Comparison of ENCODE assay signal across 22 cellular contexts in genomic region chr7:156935250-156935649, GRCh38.
"Had no signal": no experiment of that assay in that cellular context is flagged by ENCODE, and none has a peak within 500 bp of the region (broad histone marks: within the 10 kb centered on the region; RNA-seq: fewer than 3 reads in every experiment).

No MANE protein-coding gene starts in this region.

- H3K4me1 ChIP-seq: gastrocnemius medialis, heart right ventricle had no signal

- FAIRE-seq: islet of Langerhans had no signal

- H3K4me3 Mint-ChIP-seq: activated CD4-positive, alpha-beta T cell treated with anti-CD3 and anti-CD28 coated beads, Interleukin-2, amount 10 ng/mL, durations not matched to agents 24 days and 14 days; activated CD8-positive, alpha-beta T cell treated with anti-CD3 and anti-CD28 coated beads, Interleukin-2, amount 10 ng/mL, durations not matched to agents 7 days and 5 days; activated naive CD8-positive, alpha-beta T cell treated with anti-CD3 and anti-CD28 coated beads for 36 hours; brain; dendritic cell treated with granulocyte-macrophage colony-stimulating factor and Interleukin-4, amounts not matched to agents 40 ng/mL and 50 ng/mL, for 4 days; naive B cell; stimulated activated naive B cell treated with anti-CD40 and anti-IgM and Interleukin-4, amounts not matched to agents 10 μg/mL and 1 μg/mL and 100 μg/mL, for 72 hours; T-helper 2 cell treated with Interferon-gamma antibody and Interleukin-4, amounts not matched to agents 5 μg/mL and 100 μg/mL, for 36 hours had no signal

- H3K27ac Mint-ChIP-seq: activated CD4-positive, alpha-beta T cell treated with anti-CD3 and anti-CD28 coated beads, Interleukin-2, amount 10 ng/mL, durations not matched to agents 24 days and 14 days; activated CD8-positive, alpha-beta T cell treated with anti-CD3 and anti-CD28 coated beads, Interleukin-2, amount 10 ng/mL, durations not matched to agents 7 days and 5 days; activated naive CD8-positive, alpha-beta T cell treated with anti-CD3 and anti-CD28 coated beads for 36 hours; brain; dendritic cell treated with granulocyte-macrophage colony-stimulating factor and Interleukin-4, amounts not matched to agents 40 ng/mL and 50 ng/mL, for 4 days; naive B cell; stimulated activated naive B cell treated with anti-CD40 and anti-IgM and Interleukin-4, amounts not matched to agents 10 μg/mL and 1 μg/mL and 100 μg/mL, for 72 hours; T-helper 2 cell treated with Interferon-gamma antibody and Interleukin-4, amounts not matched to agents 5 μg/mL and 100 μg/mL, for 36 hours had no signal

- H3K36me3 ChIP-seq: gastrocnemius medialis, heart right ventricle, neutrophil had no signal

- H3K27ac ChIP-seq: gastrocnemius medialis, heart right ventricle, neutrophil had no signal

- H3K36me3 Mint-ChIP-seq: activated naive CD8-positive, alpha-beta T cell treated with anti-CD3 and anti-CD28 coated beads for 36 hours; brain; naive B cell; stimulated activated naive B cell treated with anti-CD40 and anti-IgM and Interleukin-4, amounts not matched to agents 10 μg/mL and 1 μg/mL and 100 μg/mL, for 72 hours had no signal

- H3K4me1 Mint-ChIP-seq: brain; naive B cell; stimulated activated naive B cell treated with anti-CD40 and anti-IgM and Interleukin-4, amounts not matched to agents 10 μg/mL and 1 μg/mL and 100 μg/mL, for 72 hours had no signal

- H3K9me3 Mint-ChIP-seq: activated CD4-positive, alpha-beta T cell treated with anti-CD3 and anti-CD28 coated beads, Interleukin-2, amount 10 ng/mL, durations not matched to agents 24 days and 14 days; activated naive CD8-positive, alpha-beta T cell treated with anti-CD3 and anti-CD28 coated beads for 36 hours; dendritic cell treated with granulocyte-macrophage colony-stimulating factor and Interleukin-4, amounts not matched to agents 40 ng/mL and 50 ng/mL, for 4 days; naive B cell; stimulated activated naive B cell treated with anti-CD40 and anti-IgM and Interleukin-4, amounts not matched to agents 10 μg/mL and 1 μg/mL and 100 μg/mL, for 72 hours; T-helper 2 cell treated with Interferon-gamma antibody and Interleukin-4, amounts not matched to agents 5 μg/mL and 100 μg/mL, for 36 hours had no signal

- H3K9me3 ChIP-seq: gastrocnemius medialis, heart right ventricle, neutrophil had no signal

- DNase-seq: activated CD4-positive, alpha-beta T cell treated with anti-CD3 and anti-CD28 coated beads, Interleukin-2, amount 10 ng/mL, durations not matched to agents 24 days and 14 days; activated CD4-positive, CD25-positive, alpha-beta regulatory T cell; activated CD8-positive, alpha-beta memory T cell treated with anti-CD3 and anti-CD28 coated beads, Interleukin-2, amount 50 U/mL, for 4 hours; activated CD8-positive, alpha-beta T cell treated with anti-CD3 and anti-CD28 coated beads, Interleukin-2, amount 10 ng/mL, durations not matched to agents 7 days and 5 days; activated gamma-delta T cell; activated naive CD8-positive, alpha-beta T cell treated with anti-CD3 and anti-CD28 coated beads for 36 hours; activated T-cell treated with anti-CD3 and anti-CD28 coated beads, Interleukin-2, amount 50 U/mL, for 48 hours; effector memory CD4-positive, alpha-beta T cell; gastrocnemius medialis; heart right ventricle; naive B cell; posterior cingulate gyrus; stimulated activated CD4-positive, alpha-beta T cell treated with anti-CD3 and anti-CD28 coated beads, Interleukin-15, amount 100 ng/mL, for 24 hours; stimulated activated CD4-positive, alpha-beta T cell treated with anti-CD3 and anti-CD28 coated beads, Interleukin-4, amount 100 ng/mL, for 1 hour; stimulated activated naive B cell treated with anti-CD40 and anti-IgM and Interleukin-4, amounts not matched to agents 10 μg/mL and 1 μg/mL and 100 μg/mL, for 72 hours; trophoblast cell had no signal

- H3K4me3 ChIP-seq: gastrocnemius medialis, heart right ventricle had no signal

- H3K27me3 ChIP-seq: gastrocnemius medialis had no signal

- ATAC-seq: activated CD8-positive, alpha-beta T cell treated with anti-CD3 and anti-CD28 coated beads, Interleukin-2, amount 10 ng/mL, durations not matched to agents 7 days and 5 days; gastrocnemius medialis; heart right ventricle; left lobe of liver; stimulated activated naive B cell treated with anti-CD40 and anti-IgM and Interleukin-4, amounts not matched to agents 10 μg/mL and 1 μg/mL and 100 μg/mL, for 72 hours had no signal
